9 cellular contexts compared by ENCODE assay signal in the genomic region with DNA sequence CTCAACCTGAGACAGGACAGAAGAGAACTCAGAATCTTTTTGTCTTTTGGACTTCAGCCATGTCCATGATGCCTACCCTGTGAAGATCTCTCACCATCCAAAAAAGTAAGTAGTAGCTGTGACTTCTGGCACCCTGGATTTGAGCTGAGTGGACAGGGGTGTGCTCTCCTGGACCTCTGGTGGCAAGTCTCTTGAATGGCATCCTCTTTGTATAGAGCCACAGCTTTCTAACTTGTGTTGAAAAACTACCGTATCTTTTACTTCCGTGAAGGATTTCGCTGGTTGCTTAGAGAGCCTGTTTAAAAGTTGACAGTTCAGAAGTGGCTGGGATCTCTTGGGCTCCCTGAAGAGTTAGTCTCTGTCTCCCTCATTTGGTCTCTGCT. TPM values are rescaled to one million over a fixed set of nuclear protein-coding genes. Genes with fewer than 3 reads are reported as not detected.
DNase-seq lines count a peak whose midpoint lies in the region; TF ChIP-seq lines count a peak whose summit lies in the region.
"Had no signal": no experiment of that assay in that cellular context is flagged by ENCODE, and none has a peak within 500 bp of the region (broad histone marks: within the 10 kb centered on the region; RNA-seq: fewer than 3 reads in every experiment).

No MANE protein-coding gene starts in this region.

- H3K27ac Mint-ChIP-seq in T-helper 1 cell treated with Interleukin-12 subunit alpha and Interleukin-12 subunit beta and Interleukin-4 antibody, amounts not matched to agents 30 μg/mL and 1 μg/mL, for 36 hours = peak overlapping the region; percentile 98
- H3K27ac Mint-ChIP-seq in endothelial cell (ENCODE audit: unreplicated experiment) = peak overlapping the region; percentile 68

- DNase-seq in T-helper 1 cell = no peak
- peak; percentile 7 for DNase-seq in NCI-H69 (lab: John Stamatoyannopoulos, UW)
- no peak for DNase-seq in endothelial cell (ENCODE audit: low spot score)
- DNase-seq in renal cortical epithelial cell (ENCODE audit: low read depth) = peak; percentile 38
- no peak for DNase-seq in NK-92 treated with Interleukin-12 subunit alpha and Interleukin-12 subunit beta, amount 100 ng/mL, for 24 hours (lab: John Stamatoyannopoulos, UW)
- no peak for DNase-seq in activated CD4-positive, CD25-positive, alpha-beta regulatory T cell treated with anti-CD3 and anti-CD28 coated beads, Interleukin-2, amount 50 U/mL, for 72 hours
- DNase-seq in DMS153 (lab: John Stamatoyannopoulos, UW) = no peak
- DNase-seq: hippocampal formation had no signal

- peaks cover 24% of the 10 kb centered on the region for H3K36me3 Mint-ChIP-seq in T-helper 1 cell treated with Interleukin-12 subunit alpha and Interleukin-12 subunit beta and Interleukin-4 antibody, amounts not matched to agents 30 μg/mL and 1 μg/mL, for 36 hours (ENCODE audit: low read depth)
- H3K36me3 Mint-ChIP-seq in endothelial cell (ENCODE audit: low read depth, unreplicated experiment) = peaks cover 31% of the 10 kb centered on the region

- no peaks in the 10 kb centered on the region for H3K9me3 Mint-ChIP-seq in T-helper 1 cell treated with Interleukin-12 subunit alpha and Interleukin-12 subunit beta and Interleukin-4 antibody, amounts not matched to agents 30 μg/mL and 1 μg/mL, for 36 hours
- no peaks in the 10 kb centered on the region for H3K9me3 Mint-ChIP-seq in endothelial cell (ENCODE audit: unreplicated experiment)

- peaks cover 33% of the 10 kb centered on the region for H3K4me1 Mint-ChIP-seq in T-helper 1 cell treated with Interleukin-12 subunit alpha and Interleukin-12 subunit beta and Interleukin-4 antibody, amounts not matched to agents 30 μg/mL and 1 μg/mL, for 36 hours (ENCODE audit: low read depth)
- peaks cover 25% of the 10 kb centered on the region for H3K4me1 Mint-ChIP-seq in endothelial cell (ENCODE audit: unreplicated experiment)

- TF ChIP-seq CTCF in endothelial cell (IDR thresholded peaks at IDR 0.05; ENCODE audit: unreplicated experiment) = no peak

- H3K27me3 Mint-ChIP-seq in T-helper 1 cell treated with Interleukin-12 subunit alpha and Interleukin-12 subunit beta and Interleukin-4 antibody, amounts not matched to agents 30 μg/mL and 1 μg/mL, for 36 hours (ENCODE audit: low read depth) = no peaks in the 10 kb centered on the region
- peaks cover 5% of the 10 kb centered on the region for H3K27me3 Mint-ChIP-seq in endothelial cell (ENCODE audit: unreplicated experiment)

- peak overlapping the region; percentile 98 for H3K4me3 Mint-ChIP-seq in T-helper 1 cell treated with Interleukin-12 subunit alpha and Interleukin-12 subunit beta and Interleukin-4 antibody, amounts not matched to agents 30 μg/mL and 1 μg/mL, for 36 hours
- peak overlapping the region; percentile 95 for H3K4me3 Mint-ChIP-seq in endothelial cell (ENCODE audit: unreplicated experiment)

RNA-seq across cellular contexts. Expression of a gene that starts 1.8 kb away (rescaled TPM):
- total RNA-seq in endothelial cell (ENCODE audit: unreplicated experiment) (59.4 TPM), renal cortical epithelial cell (56.6 and 80.5 TPM in 2 replicates)

RNA-seq across cellular contexts. Expression of a gene that starts 37.3 kb away (rescaled TPM):
- total RNA-seq in endothelial cell (ENCODE audit: unreplicated experiment) (49.9 TPM), renal cortical epithelial cell (17.0 and 53.1 TPM in 2 replicates)

RNA-seq across cellular contexts. Expression of a gene that starts 47.5 kb away (rescaled TPM):
- 173 TPM for total RNA-seq in endothelial cell (ENCODE audit: unreplicated experiment)
- total RNA-seq in renal cortical epithelial cell = 83.0 and 242 TPM in 2 replicates

RNA-seq across cellular contexts. Expression of a gene that starts 55.8 kb away (rescaled TPM):
- total RNA-seq in endothelial cell (ENCODE audit: unreplicated experiment) (38.0 TPM), renal cortical epithelial cell (67.7 and 92.1 TPM in 2 replicates)

Comparison
In these comparisons a context has a peak if more than half of its experiments do, and no peak if none do; other contexts are left out.
1. DNase-seq: peak in NCI-H69 (single experiment) and renal cortical epithelial cell (single experiment); none in T-helper 1 cell (0 of 5), endothelial cell (single experiment), NK-92 treated with Interleukin-12 subunit alpha and Interleukin-12 subunit beta, amount 100 ng/mL, for 24 hours (single experiment), activated CD4-positive, CD25-positive, alpha-beta regulatory T cell treated with anti-CD3 and anti-CD28 coated beads, Interleukin-2, amount 50 U/mL, for 72 hours (single experiment) and DMS153 (single experiment).